In genomic region chr9:108033976-108034964, GRCh38 we compare ENCODE assay signal across 14 cellular contexts.
DNase-seq lines count a peak whose midpoint lies in the region; ATAC-seq and TF ChIP-seq lines count a peak whose summit lies in the region.
"Had no signal": no experiment of that assay in that cellular context is flagged by ENCODE, and none has a peak within 500 bp of the region (broad histone marks: within the 10 kb centered on the region; RNA-seq: fewer than 3 reads in every experiment).

No MANE protein-coding gene starts in this region.

- TF ChIP-seq POLR2A in body of pancreas (IDR thresholded peaks at IDR 0.05) (no peak), sigmoid colon (IDR thresholded peaks at IDR 0.05) (no peak)

- H3K9me3 ChIP-seq in body of pancreas (no peaks in the 10 kb centered on the region), left ventricle myocardium inferior (replicated peaks) (peaks cover 14% of the 10 kb centered on the region), sigmoid colon (no peaks in the 10 kb centered on the region)

- H3K27ac ChIP-seq in body of pancreas (no peak overlapping the region), left ventricle myocardium inferior (replicated peaks) (peak overlapping the region; percentile 50), sigmoid colon (peak overlapping the region in 2 of 4 donors; percentile 26 to 47)

- H3K4me3 ChIP-seq in body of pancreas (no peak overlapping the region), left ventricle myocardium inferior (no peak overlapping the region), sigmoid colon (no peak overlapping the region)

- H3K27me3 ChIP-seq in body of pancreas, result no peaks in the 10 kb centered on the region
- no peaks in the 10 kb centered on the region for H3K27me3 ChIP-seq in left ventricle myocardium inferior (ENCODE audit: low read depth)
- H3K27me3 ChIP-seq in sigmoid colon, result no peaks in the 10 kb centered on the region

- H3K36me3 ChIP-seq in body of pancreas (replicated peaks in 1 of 2; ENCODE audit: insufficient read depth in 1 of 2, low read depth in 2 of 2), result no peaks in the 10 kb centered on the region
- no peaks in the 10 kb centered on the region for H3K36me3 ChIP-seq in left ventricle myocardium inferior
- no peaks in the 10 kb centered on the region for H3K36me3 ChIP-seq in sigmoid colon

- H3K4me1 ChIP-seq in body of pancreas (no peaks in the 10 kb centered on the region), left ventricle myocardium inferior (no peaks in the 10 kb centered on the region), sigmoid colon (no peaks in the 10 kb centered on the region)

- intact Hi-C loops in body of pancreas (cut with DNase I) (no loop called here), left ventricle myocardium inferior (cut with micrococcal nuclease) (no loop called here), sigmoid colon (cut with DNase I) (no loop called here)

- ATAC-seq in body of pancreas (peak; percentile 18), GM18517 (IDR thresholded peaks at IDR 0.05; ENCODE audit: unreplicated experiment) (no peak)
- ATAC-seq: activated CD8-positive, alpha-beta T cell treated with anti-CD3 and anti-CD28 coated beads for 36 hours; stimulated activated naive CD8-positive, alpha-beta T cell treated with anti-CD3 and anti-CD28 coated beads, Interleukin-15, Interleukin-2, amounts not matched to agents 100 U/mL and 50 U/mL, for 24 hours had no signal

- TF ChIP-seq CTCF in body of pancreas (IDR thresholded peaks at IDR 0.05), result no peak
- no peak for TF ChIP-seq CTCF in left ventricle myocardium inferior (IDR thresholded peaks at IDR 0.05; ENCODE audit: borderline replicate concordance)
- no peak for TF ChIP-seq CTCF in sigmoid colon (IDR thresholded peaks at IDR 0.05)

- 56 to 69% methylated on average over 5 of the region's 5 CpGs for WGBS in body of pancreas, 2 donors
- 84 to 89% methylated on average over 5 of the region's 5 CpGs for WGBS in sigmoid colon, 2 donors

- peak; percentile 51 for DNase-seq in GM04503 (ENCODE audit: low read depth)
- DNase-seq in body of pancreas, result peak in 2 of 4 donors; percentile 7 to 17
- DNase-seq in left ventricle myocardium inferior, result no peak
- DNase-seq in sigmoid colon, result peak; percentile 83
- DNase-seq in HuH-7.5 (ENCODE audit: low spot score), result no peak
- DNase-seq in GM19240 (ENCODE audit: insufficient read length, low spot score), result no peak
- no peak for DNase-seq in activated CD4-positive, alpha-beta T cell treated with anti-CD3 and anti-CD28 coated beads, Interleukin-2, amount 50 U/mL, for 1 hour
- DNase-seq: activated CD8-positive, alpha-beta T cell treated with anti-CD3 and anti-CD28 coated beads for 36 hours; CD4-positive, alpha-beta T cell; GF-D8; NCI-H1417 treated with DMSO at 0.1 percent for 48 hours; stimulated activated CD4-positive, alpha-beta T cell treated with anti-CD3 and anti-CD28 coated beads, Interleukin-4, amount 100 ng/mL, for 4 hours; stimulated activated naive CD8-positive, alpha-beta T cell treated with anti-CD3 and anti-CD28 coated beads, Interleukin-15, Interleukin-2, amounts not matched to agents 100 U/mL and 50 U/mL, for 24 hours had no signal

- no peak for TF ChIP-seq EP300 in sigmoid colon (IDR thresholded peaks at IDR 0.05)

Comparison
In these comparisons a context has a peak if more than half of its experiments do, and no peak if none do; other contexts are left out.
1. DNase-seq: peak in GM04503 (single experiment) and sigmoid colon (single experiment); none in left ventricle myocardium inferior (single experiment), HuH-7.5 (single experiment), GM19240 (single experiment) and activated CD4-positive, alpha-beta T cell treated with anti-CD3 and anti-CD28 coated beads, Interleukin-2, amount 50 U/mL, for 1 hour (single experiment).